ENCODE assay signal across 14 cellular contexts in the genomic region with DNA sequence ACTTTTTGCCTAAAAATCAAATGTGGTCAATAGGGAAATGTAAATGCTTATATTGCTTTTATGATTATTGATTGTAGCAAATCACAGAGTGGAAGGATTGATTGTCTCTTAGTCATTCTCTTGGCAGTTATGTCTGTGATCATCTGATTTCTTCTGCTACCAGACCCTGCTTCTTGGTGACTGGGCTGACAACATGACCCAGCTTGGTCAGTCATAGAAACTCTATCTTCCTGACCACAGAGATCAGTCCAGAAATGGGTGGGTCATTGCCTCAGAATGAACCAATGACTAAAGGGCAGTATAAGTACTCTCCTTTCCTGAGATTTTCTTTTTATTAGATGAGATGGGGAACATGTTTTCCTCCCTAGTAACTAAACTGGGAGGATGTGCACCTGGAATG.
DNase-seq lines count a peak whose midpoint lies in the region; ATAC-seq, FAIRE-seq and TF ChIP-seq lines count a peak whose summit lies in the region.
"Had no signal": no experiment of that assay in that cellular context is flagged by ENCODE, and none has a peak within 500 bp of the region (broad histone marks: within the 10 kb centered on the region; RNA-seq: fewer than 3 reads in every experiment).

No MANE protein-coding gene starts in this region.

- H3K4me1 ChIP-seq in SJCRH30: peaks cover 47% of the 10 kb centered on the region
- H3K4me1 ChIP-seq: left lung had no signal

- H3K9me3 ChIP-seq in SJCRH30 (replicated peaks): peaks cover 24% of the 10 kb centered on the region

- peak; percentile 7 for DNase-seq in H54 (ENCODE audit: insufficient read length, low spot score)
- peak in 1 of 2 experiments; percentile 57 for DNase-seq in SJCRH30
- peak; percentile 88 for DNase-seq in fibroblast of villous mesenchyme (ENCODE audit: low read depth)
- DNase-seq in dermis blood vessel endothelial cell: no peak
- DNase-seq: DMS53, left lung, NCI-H2081 treated with DMSO at 0.1 percent for 48 hours, SHP77 treated with DMSO at 0.1 percent for 48 hours had no signal

- peak overlapping the region; percentile 71 for H3K27ac ChIP-seq in SJCRH30
- H3K27ac ChIP-seq: C4-2B, left lung had no signal

- FAIRE-seq in H54 (lab: Jason Lieb, UNC): peak; percentile 87

- TF ChIP-seq CTCF in fibroblast of villous mesenchyme (IDR thresholded peaks at IDR 0.05; ENCODE audit: insufficient read depth, low read depth, low read length): no peak

- no peaks in the 10 kb centered on the region for H3K27me3 ChIP-seq in SJCRH30
- H3K27me3 ChIP-seq: left lung had no signal

- H3K4me3 ChIP-seq in SJCRH30 (no peak overlapping the region), fibroblast of villous mesenchyme (ENCODE audit: low read depth, low read length) (no peak overlapping the region)
- H3K4me3 ChIP-seq: left lung, skin epidermis had no signal

- H3K36me3 ChIP-seq in SJCRH30: no peaks in the 10 kb centered on the region
- H3K36me3 ChIP-seq: left lung had no signal

- no peak for TF ChIP-seq POLR2A in H54 (IDR thresholded peaks at IDR 0.05; ENCODE audit: low read depth, low read length)

- ATAC-seq in HG02763 (IDR thresholded peaks at IDR 0.05; ENCODE audit: unreplicated experiment): no peak
- ATAC-seq in GM19328 (IDR thresholded peaks at IDR 0.05; ENCODE audit: unreplicated experiment): no peak
- no peak for ATAC-seq in HG02870 (IDR thresholded peaks at IDR 0.05; ENCODE audit: unreplicated experiment)
- ATAC-seq: activated CD4-positive, CD25-positive, alpha-beta regulatory T cell treated with anti-CD3 and anti-CD28 coated beads, Interleukin-2, amount 50 U/mL, for 24 hours; left lung had no signal
